In the genomic region with DNA sequence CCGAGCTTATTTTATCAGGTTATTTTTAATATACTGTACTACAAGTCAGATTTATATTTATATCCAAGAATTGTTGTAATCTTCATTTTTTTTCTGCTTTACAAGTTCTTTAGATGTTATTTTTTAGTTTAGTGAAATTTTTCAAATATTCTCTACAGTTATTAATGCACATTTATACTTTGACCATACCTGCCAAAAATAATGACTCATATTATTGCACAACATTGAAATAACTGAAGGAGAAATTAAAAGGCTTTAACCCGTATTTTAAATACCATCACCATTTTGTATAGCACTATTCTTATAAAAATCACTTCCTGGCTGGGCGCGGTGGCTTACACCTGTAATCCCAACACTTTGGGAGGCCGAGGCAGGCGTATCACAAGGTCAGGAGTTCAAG, we compare ENCODE assay signal across 18 cellular contexts.
A peak's percentile ranks its signal among the peaks of the same experiment; 100 is the strongest.
DNase-seq lines count a peak whose midpoint lies in the region; ATAC-seq, FAIRE-seq and TF ChIP-seq lines count a peak whose summit lies in the region.
"Had no signal": no experiment of that assay in that cellular context is flagged by ENCODE, and none has a peak within 500 bp of the region (broad histone marks: within the 10 kb centered on the region; RNA-seq: fewer than 3 reads in every experiment).

No MANE protein-coding gene starts in this region.

- H3K4me2 ChIP-seq in fibroblast of lung (ENCODE audit: extremely low read depth, insufficient read depth, low read length): no peak overlapping the region

- H3K9me3 ChIP-seq in fibroblast of lung (ENCODE audit: control insufficient read depth, insufficient read depth, low read depth, low read length) (no peaks in the 10 kb centered on the region), uterus (no peaks in the 10 kb centered on the region), transverse colon (no peaks in the 10 kb centered on the region)
- H3K9me3 ChIP-seq: Caco-2, tibial artery had no signal

- H3K9ac ChIP-seq in fibroblast of lung (ENCODE audit: insufficient read depth, low read length): no peak overlapping the region

- H2AFZ ChIP-seq in fibroblast of lung (ENCODE audit: low read length): no peak overlapping the region

- no peaks in the 10 kb centered on the region for H3K4me1 ChIP-seq in fibroblast of lung (ENCODE audit: control insufficient read depth, extremely low read depth, insufficient read depth, low read length)
- no peaks in the 10 kb centered on the region for H3K4me1 ChIP-seq in uterus
- no peaks in the 10 kb centered on the region for H3K4me1 ChIP-seq in transverse colon
- H3K4me1 ChIP-seq: Caco-2 had no signal

- no peak for TF ChIP-seq CTCF in fibroblast of lung (conservative IDR thresholded peaks at IDR 0.05 in 1 of 2, IDR thresholded peaks at IDR 0.05 in 1 of 2; ENCODE audit: low read depth in 1 of 2, low read length in 2 of 2)
- no peak for TF ChIP-seq CTCF in uterus (IDR thresholded peaks at IDR 0.05)
- TF ChIP-seq CTCF in transverse colon (IDR thresholded peaks at IDR 0.05): no peak
- TF ChIP-seq CTCF in D721Med (IDR thresholded peaks at IDR 0.05; ENCODE audit: insufficient read depth, missing control alignments): no peak

- ATAC-seq in GM21528 (IDR thresholded peaks at IDR 0.05; ENCODE audit: low FRiP score, unreplicated experiment): no peak
- ATAC-seq: activated naive CD8-positive, alpha-beta T cell treated with anti-CD3 and anti-CD28 coated beads, Interleukin-2, amount 50 U/mL, for 24 hours; effector memory CD8-positive, alpha-beta T cell; right cardiac atrium; stimulated activated memory B cell treated with anti-CD40 and anti-IgM and Interleukin-4, amounts not matched to agents 10 μg/mL and 1 μg/mL and 100 μg/mL, for 72 hours had no signal

- H3K27ac ChIP-seq in fibroblast of lung (ENCODE audit: insufficient read depth, low read length) (no peak overlapping the region), uterus (peak overlapping the region; percentile 21 to 54), transverse colon (no peak overlapping the region)

- in situ Hi-C loops in transverse colon (cut with MboI; ENCODE audit: low pct_ligation_motif_present in 1 of 4, low pct_unique_long_range_greater_than_20kb in 1 of 4, low sequenced_read_pairs in 3 of 4): loop anchor here in 3 of 4 donors (25.0 kb wide), 3 partner anchors 821 to 1021 kb away; no protein-coding TSS in a partner anchor

- 87 to 91% methylated on average over 4 to 6 of the region's 6 CpGs for WGBS in transverse colon (ENCODE audit: low coverage in 1 of 2), 2 donors

- intact Hi-C loops in uterus (cut with DNase I; ENCODE audit: low total_unique reads) (no loop called here), transverse colon (cut with DNase I; ENCODE audit: low total_unique reads) (no loop called here)

- FAIRE-seq in D721Med (lab: Jason Lieb, UNC): no peak

- no peaks in the 10 kb centered on the region for H3K79me2 ChIP-seq in fibroblast of lung (ENCODE audit: control insufficient read depth, insufficient read depth, low read length)

- TF ChIP-seq EP300 in transverse colon (IDR thresholded peaks at IDR 0.05; ENCODE audit: low read depth): no peak

- H3K4me3 ChIP-seq in fibroblast of lung (replicated peaks in 1 of 4; ENCODE audit: control extremely low read depth in 1 of 4, insufficient read depth in 1 of 4, low read depth in 3 of 4, low read length in 4 of 4) (no peak overlapping the region), uterus (no peak overlapping the region), transverse colon (no peak overlapping the region)
- H3K4me3 ChIP-seq: tibial artery had no signal

- DNase-seq in HS-27A (ENCODE audit: low read depth) (peak; percentile 31), amniotic epithelial cell (ENCODE audit: low read depth) (peak; percentile 32), fibroblast of lung (ENCODE audit: low read depth in 2 of 2) (peak; percentile 47 to 74), uterus (no peak), transverse colon (no peak), D721Med (ENCODE audit: insufficient read length, low spot score) (no peak)
- DNase-seq: activated CD4-positive, alpha-beta T cell treated with anti-CD3 and anti-CD28 coated beads for 4 hours; activated naive CD8-positive, alpha-beta T cell treated with anti-CD3 and anti-CD28 coated beads, Interleukin-2, amount 50 U/mL, for 24 hours; Caco-2; cerebellar nuclear complex; effector memory CD8-positive, alpha-beta T cell; NCI-H1930; NK-92 treated with Interleukin-12 subunit alpha and Interleukin-12 subunit beta, amount 100 ng/mL, for 24 hours; occipital lobe; tibial artery had no signal

- TF ChIP-seq POLR2A in uterus (IDR thresholded peaks at IDR 0.05) (no peak), transverse colon (IDR thresholded peaks at IDR 0.05) (no peak)

- H3K36me3 ChIP-seq in fibroblast of lung (ENCODE audit: control insufficient read depth, insufficient read depth, low read length) (no peaks in the 10 kb centered on the region), uterus (no peaks in the 10 kb centered on the region), transverse colon (no peaks in the 10 kb centered on the region)
- H3K36me3 ChIP-seq: tibial artery had no signal

- no peaks in the 10 kb centered on the region for H4K20me1 ChIP-seq in fibroblast of lung (ENCODE audit: control insufficient read depth, extremely low read depth, insufficient read depth, low read length)

- no peaks in the 10 kb centered on the region for H3K27me3 ChIP-seq in fibroblast of lung (ENCODE audit: control insufficient read depth, insufficient read depth, low read length)
- H3K27me3 ChIP-seq in uterus: no peaks in the 10 kb centered on the region
- no peaks in the 10 kb centered on the region for H3K27me3 ChIP-seq in transverse colon
- H3K27me3 ChIP-seq: tibial artery had no signal

Comparison
In these comparisons a context has a peak if more than half of its experiments do, and no peak if none do; other contexts are left out.
1. DNase-seq: peak in HS-27A (single experiment), amniotic epithelial cell (single experiment) and fibroblast of lung (2 of 2); none in uterus (0 of 2), transverse colon (single experiment) and D721Med (single experiment).
2. H3K27ac ChIP-seq: peak in uterus (2 of 2); none in fibroblast of lung (single experiment) and transverse colon (0 of 4).